Comparison of ENCODE assay signal across 26 cellular contexts in genomic region chr15:86062646-86063193, GRCh38. TPM values are rescaled to one million over a fixed set of nuclear protein-coding genes. Genes with fewer than 3 reads are reported as not detected.
"Had no signal": no experiment of that assay in that cellular context is flagged by ENCODE, and none has a peak within 500 bp of the region (broad histone marks: within the 10 kb centered on the region; RNA-seq: fewer than 3 reads in every experiment).

No MANE protein-coding gene starts in this region.

- H3K4me1 ChIP-seq: body of pancreas, foreskin keratinocyte, left lung, right atrium auricular region, transverse colon, uterus had no signal

- H3K79me2 ChIP-seq: hepatocyte had no signal

- H3K4me3 Mint-ChIP-seq: activated naive CD4-positive, alpha-beta T cell treated with anti-CD3 and anti-CD28 coated beads, Interleukin-2, amount 50 U/mL, for 24 hours; dendritic cell treated with granulocyte-macrophage colony-stimulating factor and Interleukin-4, amounts not matched to agents 40 ng/mL and 50 ng/mL, for 4 days; immature natural killer cell; naive B cell; T-helper 2 cell treated with Interferon-gamma antibody and Interleukin-4, amounts not matched to agents 5 μg/mL and 100 μg/mL, for 36 hours had no signal

- H3K36me3 Mint-ChIP-seq: immature natural killer cell, naive B cell had no signal

- H3K27me3 ChIP-seq: body of pancreas, foreskin keratinocyte, hepatocyte, right atrium auricular region, uterus had no signal

- H3K4me1 Mint-ChIP-seq: activated naive CD4-positive, alpha-beta T cell treated with anti-CD3 and anti-CD28 coated beads, Interleukin-2, amount 50 U/mL, for 24 hours; immature natural killer cell; naive B cell had no signal

- H3K4me3 ChIP-seq: body of pancreas, hepatocyte, left lung, lung, right atrium auricular region, transverse colon, uterus had no signal

- H3K27ac ChIP-seq: body of pancreas, foreskin keratinocyte, hepatocyte, left lung, right atrium auricular region, transverse colon, uterus, VCaP had no signal

- H3K27ac Mint-ChIP-seq: activated naive CD4-positive, alpha-beta T cell treated with anti-CD3 and anti-CD28 coated beads, Interleukin-2, amount 50 U/mL, for 24 hours; dendritic cell treated with granulocyte-macrophage colony-stimulating factor and Interleukin-4, amounts not matched to agents 40 ng/mL and 50 ng/mL, for 4 days; immature natural killer cell; naive B cell; progenitor cell of endocrine pancreas; T-helper 2 cell treated with Interferon-gamma antibody and Interleukin-4, amounts not matched to agents 5 μg/mL and 100 μg/mL, for 36 hours had no signal

- H3K27me3 Mint-ChIP-seq: dendritic cell treated with granulocyte-macrophage colony-stimulating factor and Interleukin-4, amounts not matched to agents 40 ng/mL and 50 ng/mL, for 4 days had no signal

- ATAC-seq: body of pancreas, foreskin keratinocyte, left lung had no signal

- H3K9me3 Mint-ChIP-seq: dendritic cell treated with granulocyte-macrophage colony-stimulating factor and Interleukin-4, amounts not matched to agents 40 ng/mL and 50 ng/mL, for 4 days; T-helper 2 cell treated with Interferon-gamma antibody and Interleukin-4, amounts not matched to agents 5 μg/mL and 100 μg/mL, for 36 hours had no signal

- H3K36me3 ChIP-seq: left lung, right atrium auricular region, transverse colon, uterus had no signal

- H2AFZ ChIP-seq: hepatocyte had no signal

- DNase-seq: activated CD4-positive, alpha-beta T cell treated with anti-CD3 and anti-CD28 coated beads, Interleukin-2, amount 50 U/mL, for 1 hour; activated CD4-positive, CD25-positive, alpha-beta regulatory T cell treated with anti-CD3 and anti-CD28 coated beads, Interleukin-2, amount 50 U/mL, for 72 hours; activated gamma-delta T cell treated with Interleukin-2 at 50 U/mL for 16 hours; activated T-cell treated with anti-CD3 and anti-CD28 coated beads, Interleukin-2, amount 50 U/mL, for 1 hour; body of pancreas; effector CD8-positive, alpha-beta T cell; erythroblast; foreskin keratinocyte; immature natural killer cell; kidney glomerular epithelial cell; left lung; naive B cell; stimulated activated CD4-positive, alpha-beta T cell treated with anti-CD3 and anti-CD28 coated beads, Interleukin-12 subunit alpha, Interleukin-12 subunit beta, amount 100 ng/mL, for 4 hours; transverse colon; uterus had no signal

- H3K4me2 ChIP-seq: hepatocyte had no signal

- H3K9me3 ChIP-seq: body of pancreas, left lung, transverse colon, uterus had no signal

RNA-seq across cellular contexts. Expression of gene AGBL1, which starts 17.0 kb away (rescaled TPM):
- total RNA-seq: body of pancreas, foreskin keratinocyte, hepatocyte, mesenteric fat pad, mucosa of gallbladder, osteocyte, progenitor cell of endocrine pancreas, right atrium auricular region had no signal
- polyA plus RNA-seq: foreskin keratinocyte, hepatocyte, immature natural killer cell had no signal
